Comparison of ENCODE assay signal across 21 cellular contexts in the genomic region with DNA sequence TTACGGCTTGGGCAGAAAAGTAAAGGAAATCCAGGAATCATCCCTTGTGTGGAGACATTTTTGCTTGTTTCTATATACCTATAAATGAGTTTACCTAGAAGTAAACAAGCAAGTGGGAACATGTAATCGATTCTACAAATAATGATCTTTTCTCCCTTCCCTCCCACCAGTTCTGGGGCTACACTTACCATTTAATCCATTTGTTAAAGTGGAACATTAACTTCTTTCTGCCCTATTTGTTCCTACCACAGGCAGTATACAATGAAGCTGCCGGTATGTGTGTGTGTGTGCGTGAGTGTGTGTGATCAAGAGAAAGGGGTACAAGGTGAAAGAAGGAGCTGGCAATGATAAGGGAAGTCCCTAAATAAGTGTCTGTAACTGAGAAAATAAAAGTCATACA.
"Had no signal": no experiment of that assay in that cellular context is flagged by ENCODE, and none has a peak within 500 bp of the region (broad histone marks: within the 10 kb centered on the region; RNA-seq: fewer than 3 reads in every experiment).

No MANE protein-coding gene starts in this region.

- H3K9me3 Mint-ChIP-seq: activated naive CD4-positive, alpha-beta T cell treated with anti-CD3 and anti-CD28 coated beads, Interleukin-2, amount 10 ng/mL, durations not matched to agents 7 days and 5 days; mesothelial cell of epicardium; natural killer cell treated with Interleukin-12 subunit alpha and Interleukin-12 subunit beta and Interleukin-15 and Interleukin-18, amount 100 ng/mL, for 72 hours; stimulated activated naive CD8-positive, alpha-beta T cell treated with anti-CD3 and anti-CD28 coated beads, Interleukin-15, Interleukin-2, amounts not matched to agents 100 ng/mL and 50 ng/mL, for 24 hours; type B pancreatic cell had no signal

- H3K4me3 Mint-ChIP-seq: activated naive CD4-positive, alpha-beta T cell treated with anti-CD3 and anti-CD28 coated beads, Interleukin-2, amount 10 ng/mL, durations not matched to agents 7 days and 5 days; mesothelial cell of epicardium; natural killer cell treated with Interleukin-12 subunit alpha and Interleukin-12 subunit beta and Interleukin-15 and Interleukin-18, amount 100 ng/mL, for 72 hours; stimulated activated naive CD8-positive, alpha-beta T cell treated with anti-CD3 and anti-CD28 coated beads, Interleukin-15, Interleukin-2, amounts not matched to agents 100 ng/mL and 50 ng/mL, for 24 hours; type B pancreatic cell had no signal

- H3K27ac Mint-ChIP-seq: activated naive CD4-positive, alpha-beta T cell treated with anti-CD3 and anti-CD28 coated beads, Interleukin-2, amount 10 ng/mL, durations not matched to agents 7 days and 5 days; mesothelial cell of epicardium; natural killer cell treated with Interleukin-12 subunit alpha and Interleukin-12 subunit beta and Interleukin-15 and Interleukin-18, amount 100 ng/mL, for 72 hours; stimulated activated naive CD8-positive, alpha-beta T cell treated with anti-CD3 and anti-CD28 coated beads, Interleukin-15, Interleukin-2, amounts not matched to agents 100 ng/mL and 50 ng/mL, for 24 hours had no signal

- H3K36me3 Mint-ChIP-seq: activated naive CD4-positive, alpha-beta T cell treated with anti-CD3 and anti-CD28 coated beads, Interleukin-2, amount 10 ng/mL, durations not matched to agents 7 days and 5 days; mesothelial cell of epicardium; natural killer cell treated with Interleukin-12 subunit alpha and Interleukin-12 subunit beta and Interleukin-15 and Interleukin-18, amount 100 ng/mL, for 72 hours; type B pancreatic cell had no signal

- H3K27me3 Mint-ChIP-seq: activated naive CD4-positive, alpha-beta T cell treated with anti-CD3 and anti-CD28 coated beads, Interleukin-2, amount 10 ng/mL, durations not matched to agents 7 days and 5 days; type B pancreatic cell had no signal

- H3K27ac ChIP-seq: breast epithelium, esophagus squamous epithelium, skin epidermis, suprapubic skin had no signal

- ATAC-seq: left cardiac atrium; natural killer cell treated with Interleukin-12 subunit alpha and Interleukin-12 subunit beta and Interleukin-15 and Interleukin-18, amount 100 ng/mL, for 72 hours; right cardiac atrium; SK-N-SH treated with all-trans-retinoic acid at 6 μM for 48 hours had no signal

- H3K4me1 Mint-ChIP-seq: activated naive CD4-positive, alpha-beta T cell treated with anti-CD3 and anti-CD28 coated beads, Interleukin-2, amount 10 ng/mL, durations not matched to agents 7 days and 5 days had no signal

- DNase-seq: activated CD4-positive, CD25-positive, alpha-beta regulatory T cell treated with anti-CD3 and anti-CD28 coated beads, Interleukin-2, amount 50 U/mL, for 72 hours; activated CD8-positive, alpha-beta memory T cell treated with anti-CD3 and anti-CD28 coated beads for 24 hours; activated CD8-positive, alpha-beta memory T cell treated with anti-CD3 and anti-CD28 coated beads, Interleukin-2, amount 50 U/mL, for 48 hours; activated effector memory CD4-positive, alpha-beta T cell treated with Interleukin-2 at 50 U/mL for 16 hours; activated naive CD4-positive, alpha-beta T cell treated with anti-CD3 and anti-CD28 coated beads, Interleukin-2, amount 10 ng/mL, durations not matched to agents 7 days and 5 days; activated T-cell treated with anti-CD3 and anti-CD28 coated beads, Interleukin-2, amount 50 U/mL, for 48 hours; effector CD8-positive, alpha-beta T cell; esophagus squamous epithelium; left cardiac atrium; occipital lobe; right cardiac atrium; T-helper 1 cell; T-helper 9 cell had no signal
